ENCODE assay signal across 1 cellular context in the genomic region with DNA sequence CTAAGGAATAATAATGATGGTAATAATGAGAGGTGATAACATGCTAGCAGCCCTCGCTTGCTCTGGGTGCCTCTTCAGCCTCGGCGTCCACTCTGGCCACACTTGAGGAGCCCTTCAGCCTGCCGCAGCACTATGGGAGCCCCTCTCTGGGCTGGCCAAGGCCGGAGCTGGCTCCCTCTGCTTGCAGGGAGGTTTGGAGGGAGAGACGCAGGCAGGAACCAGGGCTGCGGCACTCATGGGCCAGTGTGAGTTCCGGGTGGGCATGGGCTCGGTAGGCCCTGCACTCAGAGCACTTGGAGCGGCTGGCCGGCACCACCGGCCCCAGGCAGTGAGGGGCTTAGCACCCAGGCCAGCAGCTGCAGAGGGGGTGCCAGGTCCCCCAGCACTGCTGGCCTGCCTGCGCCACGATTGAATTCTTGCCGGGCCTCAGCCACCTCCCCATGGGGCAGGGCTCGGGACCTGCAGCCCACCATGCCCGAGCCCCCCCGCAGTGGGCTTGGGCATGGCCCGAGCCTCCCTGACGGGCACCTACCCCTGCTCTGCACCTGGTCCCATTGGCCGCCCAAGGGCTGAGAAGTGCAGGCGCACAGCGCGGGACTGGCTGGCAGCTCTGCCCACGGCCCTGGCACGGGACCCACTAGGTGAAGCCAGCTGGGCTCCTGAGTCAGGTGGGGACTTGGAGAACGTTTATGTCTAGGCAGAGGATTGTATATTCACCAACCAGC.
TF ChIP-seq lines count a peak whose summit lies in the region.

No MANE protein-coding gene starts in this region.

TF ChIP-seq in HepG2, 621 proteins besides CTCF, POLR2A, EP300 and RAD21:
- TF ChIP-seq ZNF850 (CRISPR knock-in tag; conservative IDR thresholded peaks at IDR 0.05) (peak; percentile 96), GABPA (IDR thresholded peaks at IDR 0.05; ENCODE audit: low read depth, low read length) (no peak), GABPA (CRISPR knock-in tag; IDR thresholded peaks at IDR 0.05; ENCODE audit: low read depth) (no peak)
